In genomic region chr22:17501679-17502285, GRCh38 we compare ENCODE assay signal across 8 cellular contexts.
DNase-seq lines count a peak whose midpoint lies in the region; ATAC-seq and TF ChIP-seq lines count a peak whose summit lies in the region.

No MANE protein-coding gene starts in this region.

- TF ChIP-seq CTCF in activated B cell treated with CpG ODN at 0.5 μM for 24 hours (IDR thresholded peaks at IDR 0.05) (peak; percentile 43), progenitor cell of endocrine pancreas (IDR thresholded peaks at IDR 0.05; ENCODE audit: unreplicated experiment) (peak; percentile 89)

- CTCF ChIA-PET in activated B cell treated with CpG ODN at 0.5 μM for 24 hours (lab: Charles Lee), result interaction anchor here (0.5 to 3.6 kb wide), 46 partner anchors 9 to 585 kb away, joined by 3 to 152 read pairs (median 4); partner anchors contain the start of gene ADA2

- H3K4me3 Mint-ChIP-seq in activated B cell treated with CpG ODN at 0.5 μM for 24 hours, result no peak overlapping the region
- no peak overlapping the region for H3K4me3 Mint-ChIP-seq in progenitor cell of endocrine pancreas (ENCODE audit: low read depth)

- intact Hi-C loops in activated B cell treated with CpG ODN at 0.5 μM for 24 hours (cut with micrococcal nuclease), result loop anchor here (1.0 to 5.0 kb wide), 7 partner anchors 134 to 584 kb away; partner anchors contain the start of genes CECR2 and HDHD5

- peak; percentile 88 for ATAC-seq in activated B cell treated with CpG ODN at 0.5 μM for 24 hours (ENCODE audit: low read depth)
- ATAC-seq in HG02970 (IDR thresholded peaks at IDR 0.05; ENCODE audit: low FRiP score, unreplicated experiment), result no peak
- ATAC-seq in HG02623 (IDR thresholded peaks at IDR 0.05; ENCODE audit: unreplicated experiment), result no peak

- H3K27me3 Mint-ChIP-seq in activated B cell treated with CpG ODN at 0.5 μM for 24 hours (no peaks in the 10 kb centered on the region), progenitor cell of endocrine pancreas (no peaks in the 10 kb centered on the region)

- peaks cover 6% of the 10 kb centered on the region for H3K4me1 Mint-ChIP-seq in activated B cell treated with CpG ODN at 0.5 μM for 24 hours
- H3K4me1 Mint-ChIP-seq in progenitor cell of endocrine pancreas (ENCODE audit: low read depth), result no peaks in the 10 kb centered on the region

- DNase-seq in DMS 273 (lab: John Stamatoyannopoulos, UW; ENCODE audit: unreplicated experiment) (peak; percentile 75), H4 (ENCODE audit: low spot score) (peak; percentile 36), NCI-H2171 treated with DMSO at 0.1 percent for 48 hours (lab: John Stamatoyannopoulos, UW) (peak; percentile 95), activated B cell treated with CpG ODN at 0.5 μM for 24 hours (no peak), globus pallidus (ENCODE audit: low spot score) (peak; percentile 77), progenitor cell of endocrine pancreas (ENCODE audit: low spot score, unreplicated experiment) (no peak)

- POLR2A ChIA-PET in activated B cell treated with CpG ODN at 0.5 μM for 24 hours (lab: Charles Lee), result interaction anchor here (0.7 to 1.7 kb wide), 8 partner anchors 133 to 427 kb away, joined by 3 to 20 read pairs (median 4); partner anchors contain the start of gene CECR2

- no peak overlapping the region for H3K27ac Mint-ChIP-seq in activated B cell treated with CpG ODN at 0.5 μM for 24 hours
- no peak overlapping the region for H3K27ac Mint-ChIP-seq in progenitor cell of endocrine pancreas

- H3K36me3 Mint-ChIP-seq in activated B cell treated with CpG ODN at 0.5 μM for 24 hours (ENCODE audit: low read depth) (no peaks in the 10 kb centered on the region), progenitor cell of endocrine pancreas (ENCODE audit: insufficient read depth) (peaks cover 11% of the 10 kb centered on the region)

- H3K9me3 Mint-ChIP-seq in activated B cell treated with CpG ODN at 0.5 μM for 24 hours (no peaks in the 10 kb centered on the region), progenitor cell of endocrine pancreas (ENCODE audit: low read depth) (no peaks in the 10 kb centered on the region)

Comparison
In these comparisons a context has a peak if more than half of its experiments do, and no peak if none do; other contexts are left out.
1. DNase-seq: peak in DMS 273 (single experiment), H4 (single experiment), NCI-H2171 treated with DMSO at 0.1 percent for 48 hours (single experiment) and globus pallidus (single experiment); none in activated B cell treated with CpG ODN at 0.5 μM for 24 hours (single experiment) and progenitor cell of endocrine pancreas (single experiment).